8 cellular contexts compared by ENCODE assay signal in the genomic region with DNA sequence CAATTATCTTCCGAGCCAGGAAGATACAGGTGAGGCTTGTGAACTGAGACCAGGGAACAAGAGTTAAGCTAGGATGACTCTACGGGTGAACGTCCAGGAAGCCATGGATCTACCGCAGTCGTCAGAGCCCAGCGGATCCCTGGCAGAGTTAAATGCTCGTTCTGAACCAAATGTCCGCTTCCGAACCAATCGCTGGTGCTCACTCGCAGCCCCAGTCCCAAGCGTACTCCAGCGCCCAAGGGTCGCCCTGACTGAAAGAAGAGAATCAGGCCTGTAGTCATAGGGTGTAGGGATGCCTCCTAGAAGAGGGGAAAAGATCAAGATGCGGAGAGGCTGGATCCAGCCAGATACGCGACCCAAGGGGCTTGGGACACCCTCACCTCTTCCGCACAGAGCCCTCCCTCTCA. TPM values are rescaled to one million over a fixed set of nuclear protein-coding genes. Genes with fewer than 3 reads are reported as not detected.
A peak's percentile ranks its signal among the peaks of the same experiment; 100 is the strongest.
DNase-seq lines count a peak whose midpoint lies in the region; TF ChIP-seq lines count a peak whose summit lies in the region.

No MANE protein-coding gene starts in this region.

- H3K27me3 Mint-ChIP-seq in Caco-2 (ENCODE audit: insufficient read depth, unreplicated experiment) (no peaks in the 10 kb centered on the region), H9 (ENCODE audit: low read depth) (no peaks in the 10 kb centered on the region)

- no peak overlapping the region for H2BK15ac ChIP-seq in H9 (ENCODE audit: low read depth, low read length)

- H3K4me3 ChIP-seq in Caco-2 (ENCODE audit: low read depth, low read length) (peak overlapping the region; percentile 65), SU-DHL-6 (ENCODE audit: insufficient read depth, low read length, poor library complexity, severe bottlenecking) (peak overlapping the region; percentile 91), fibroblast of lung (replicated peaks in 1 of 4; ENCODE audit: control extremely low read depth in 1 of 4, insufficient read depth in 1 of 4, low read depth in 3 of 4, low read length in 4 of 4) (peak overlapping the region; percentile 72 to 99 (median 87)), retinal pigment epithelial cell (ENCODE audit: low read length) (peak overlapping the region; percentile 97)

- H3K4me1 Mint-ChIP-seq in Caco-2 (ENCODE audit: low read depth, unreplicated experiment) = peaks cover 10% of the 10 kb centered on the region
- peaks cover 20 to 22% of the 10 kb centered on the region in 2 experiments for H3K4me1 Mint-ChIP-seq in H9

- no peak overlapping the region for H2AK5ac ChIP-seq in H9 (ENCODE audit: insufficient read length, low read length)

- H3K18ac ChIP-seq in H9 (ENCODE audit: insufficient read length, low read depth, low read length) = no peak overlapping the region

- H3K4me3 Mint-ChIP-seq in Caco-2 (ENCODE audit: unreplicated experiment) = peak overlapping the region; percentile 98
- peak overlapping the region; percentile 100 for H3K4me3 Mint-ChIP-seq in H9

- H3K9me3 Mint-ChIP-seq in Caco-2 (ENCODE audit: unreplicated experiment) (no peaks in the 10 kb centered on the region), H9 (no peaks in the 10 kb centered on the region)

- 0 out of 2 replicates have a peak, but pooled peaks cover 3% of the 10 kb centered on the region for H3K4me1 ChIP-seq in Caco-2
- no peaks in the 10 kb centered on the region; the same call in 1 of the 2 replicates for H3K4me1 ChIP-seq in H9 (ENCODE audit: insufficient read depth, low read length)
- peaks cover 2% of the 10 kb centered on the region for H3K4me1 ChIP-seq in fibroblast of lung (ENCODE audit: control insufficient read depth, extremely low read depth, insufficient read depth, low read length)

- H2BK20ac ChIP-seq in H9 (ENCODE audit: low read depth, low read length, poor library complexity, severe bottlenecking) = no peak overlapping the region

- H3K9me2 ChIP-seq in SU-DHL-6 (replicated peaks; ENCODE audit: insufficient read depth, low read length) = no peaks in the 10 kb centered on the region

- H4K8ac ChIP-seq in H9 (replicated peaks; ENCODE audit: insufficient read length, low read depth, low read length) = no peak overlapping the region

- H3K27ac ChIP-seq in H9 (ENCODE audit: insufficient read length, low read depth, low read length) (peak overlapping the region; percentile 9), SU-DHL-6 (ENCODE audit: low read depth, low read length) (peak overlapping the region; percentile 26; the same call in 1 of the 2 replicates), fibroblast of lung (ENCODE audit: insufficient read depth, low read length) (peak overlapping the region; percentile 94)

- peaks cover 48% of the 10 kb centered on the region for H3K36me3 Mint-ChIP-seq in Caco-2 (ENCODE audit: insufficient read depth, unreplicated experiment)
- H3K36me3 Mint-ChIP-seq in H9 (ENCODE audit: insufficient read depth in 1 of 3, low read depth in 3 of 3) = peaks cover 24 to 40% (median 36%) of the 10 kb centered on the region in 3 experiments

- no peak for DNase-seq in Caco-2
- DNase-seq in H9 = no peak
- DNase-seq in fibroblast of lung (ENCODE audit: low read depth in 2 of 2) = no peak
- no peak for DNase-seq in retinal pigment epithelial cell (ENCODE audit: low read depth)
- DNase-seq in effector CD8-positive, alpha-beta T cell (lab: John Stamatoyannopoulos, UW) = no peak
- no peak for DNase-seq in activated CD8-positive, alpha-beta memory T cell treated with anti-CD3 and anti-CD28 coated beads, Interleukin-2, amount 50 U/mL, for 4 hours
- DNase-seq in kidney tubule cell (ENCODE audit: low spot score) = no peak

- H3K79me1 ChIP-seq in H9 (ENCODE audit: insufficient read depth, low read depth, low read length, poor library complexity, severe bottlenecking) = peaks cover 7% of the 10 kb centered on the region

- intact Hi-C loops in Caco-2 (cut with micrococcal nuclease; ENCODE audit: unreplicated experiment) = loop anchor here (1.0 to 5.0 kb wide), 4 partner anchors 41 to 160 kb away; partner anchors contain the start of genes GSTZ1, ISM2, POMT2 and SAMD15

- no peak overlapping the region for H4K91ac ChIP-seq in H9 (ENCODE audit: insufficient read length, low read depth, low read length)

- no peak for TF ChIP-seq CTCF in Caco-2 (IDR thresholded peaks at IDR 0.05; ENCODE audit: insufficient read depth in 1 of 2, low read depth in 1 of 2, low read length in 1 of 2, severe bottlenecking in 1 of 2, unreplicated experiment in 1 of 2)
- no peak for TF ChIP-seq CTCF in H9 (conservative IDR thresholded peaks at IDR 0.05)
- TF ChIP-seq CTCF in SU-DHL-6 (IDR thresholded peaks at IDR 0.05; ENCODE audit: insufficient read depth, low read length, poor library complexity, severe bottlenecking) = no peak
- TF ChIP-seq CTCF in fibroblast of lung (conservative IDR thresholded peaks at IDR 0.05 in 1 of 2, IDR thresholded peaks at IDR 0.05 in 1 of 2; ENCODE audit: low read depth in 1 of 2, low read length in 2 of 2) = no peak
- no peak for TF ChIP-seq CTCF in retinal pigment epithelial cell (conservative IDR thresholded peaks at IDR 0.05; ENCODE audit: low read depth, low read length)

- H3T11ph ChIP-seq in H9 (ENCODE audit: low read length) = no peak overlapping the region

- no peak overlapping the region for H3K23ac ChIP-seq in H9 (ENCODE audit: insufficient read length, low read depth, low read length)

- CTCF ChIA-PET in Caco-2 (lab: Charles Lee) = interaction anchor here (0.7 kb wide), 2 partner anchors 244 to 305 kb away, joined by 3 to 4 read pairs; no protein-coding TSS in a partner anchor

- H3K27ac Mint-ChIP-seq in Caco-2 (ENCODE audit: unreplicated experiment) = peak overlapping the region; percentile 99
- H3K27ac Mint-ChIP-seq in H9 = peak overlapping the region; percentile 92 to 96 (median 96)

- H3K27me3 ChIP-seq in Caco-2 (replicated peaks; ENCODE audit: control insufficient read depth, insufficient read depth, low read length) (no peaks in the 10 kb centered on the region), H9 (ENCODE audit: insufficient read depth, low read length) (no peaks in the 10 kb centered on the region), SU-DHL-6 (ENCODE audit: low read length) (no peaks in the 10 kb centered on the region), fibroblast of lung (ENCODE audit: control insufficient read depth, insufficient read depth, low read length) (no peaks in the 10 kb centered on the region)

- H2BK12ac ChIP-seq in H9 (ENCODE audit: insufficient read length, low read depth, low read length) = no peak overlapping the region

- H3F3A ChIP-seq in SU-DHL-6 (ENCODE audit: insufficient read depth) = peaks cover 9% of the 10 kb centered on the region; the same call in 1 of the 2 replicates

- no peak overlapping the region for H2BK5ac ChIP-seq in H9 (ENCODE audit: insufficient read length, low read length)

- H3K4ac ChIP-seq in H9 (ENCODE audit: low read depth, low read length) = no peak overlapping the region

- H3K14ac ChIP-seq in H9 (ENCODE audit: insufficient read depth, low read length) = no peak overlapping the region

- H3K56ac ChIP-seq in H9 (ENCODE audit: insufficient read length, low read depth, low read length) = no peak overlapping the region

- no TSS peak for BruUV-seq in Caco-2 (replicated peaks; lab: Mats Ljungman, UMichigan)

- no peak overlapping the region for H4K5ac ChIP-seq in H9 (ENCODE audit: insufficient read length, low read depth, low read length)

- peak overlapping the region; percentile 80 for H3K9ac ChIP-seq in H9 (ENCODE audit: extremely low read depth, insufficient read length, low read length)
- H3K9ac ChIP-seq in SU-DHL-6 (ENCODE audit: low read length) = peak overlapping the region; percentile 90
- peak overlapping the region; percentile 58 for H3K9ac ChIP-seq in fibroblast of lung (ENCODE audit: insufficient read depth, low read length)

- no peak overlapping the region for H2BK120ac ChIP-seq in H9 (ENCODE audit: low read depth, low read length, poor library complexity, severe bottlenecking)

- peaks cover 13% of the 10 kb centered on the region; the same call in 1 of the 2 replicates for H3K79me2 ChIP-seq in H9 (ENCODE audit: insufficient read depth, low read length)
- H3K79me2 ChIP-seq in SU-DHL-6 (ENCODE audit: insufficient read depth, low read length) = peaks cover 44% of the 10 kb centered on the region
- peaks cover 31% of the 10 kb centered on the region for H3K79me2 ChIP-seq in fibroblast of lung (ENCODE audit: control insufficient read depth, insufficient read depth, low read length)

- WGBS in H9 (ENCODE audit: extremely low coverage, insufficient read length, low lambda C conversion rate) = no CpG with 5 or more reads among the region's 18 CpGs

- POLR2A ChIA-PET in Caco-2 (lab: Charles Lee) = interaction anchor here (0.5 to 1.0 kb wide), 3 partner anchors 61 to 121 kb away, joined by 3 to 4 read pairs (median 4); partner anchors contain the start of genes SAMD15 and TMED8

- H3K9me3 ChIP-seq in Caco-2 (no peaks in the 10 kb centered on the region), H9 (ENCODE audit: control insufficient read depth, low read depth, low read length) (no peaks in the 10 kb centered on the region), SU-DHL-6 (ENCODE audit: insufficient read depth, low read length) (no peaks in the 10 kb centered on the region), fibroblast of lung (ENCODE audit: control insufficient read depth, insufficient read depth, low read depth, low read length) (no peaks in the 10 kb centered on the region)

- no peaks in the 10 kb centered on the region for H3K36me3 ChIP-seq in Caco-2 (ENCODE audit: control insufficient read depth, insufficient read depth, low read length)
- peaks cover 12% of the 10 kb centered on the region for H3K36me3 ChIP-seq in SU-DHL-6 (ENCODE audit: low read length)
- peaks cover 7% of the 10 kb centered on the region for H3K36me3 ChIP-seq in fibroblast of lung (ENCODE audit: control insufficient read depth, insufficient read depth, low read length)

- H2AFZ ChIP-seq in H9 (ENCODE audit: low read length) (no peak overlapping the region), SU-DHL-6 (ENCODE audit: low read depth, low read length, severe bottlenecking) (peak overlapping the region; percentile 54), fibroblast of lung (ENCODE audit: low read length) (peak overlapping the region; percentile 85)

- peaks cover 4% of the 10 kb centered on the region for H3K23me2 ChIP-seq in H9 (ENCODE audit: insufficient read length, low read depth, low read length, poor library complexity, severe bottlenecking)

- H4K20me1 ChIP-seq in H9 (ENCODE audit: control insufficient read depth, insufficient read depth, insufficient read length) (no peaks in the 10 kb centered on the region), SU-DHL-6 (ENCODE audit: low read depth, low read length) (peaks cover 9% of the 10 kb centered on the region; the same call in 1 of the 2 replicates), fibroblast of lung (ENCODE audit: control insufficient read depth, extremely low read depth, insufficient read depth, low read length) (peaks cover 2% of the 10 kb centered on the region)

- peak overlapping the region; percentile 89 for H3K4me2 ChIP-seq in H9 (ENCODE audit: insufficient read depth, insufficient read length, low read length)
- peak overlapping the region; percentile 75 for H3K4me2 ChIP-seq in SU-DHL-6 (ENCODE audit: low read depth, low read length, poor library complexity, severe bottlenecking)
- peak overlapping the region; percentile 74 for H3K4me2 ChIP-seq in fibroblast of lung (ENCODE audit: extremely low read depth, insufficient read depth, low read length)

RNA-seq across cellular contexts. Expression of gene VIPAS39, which starts 0.3 kb away (rescaled TPM):
- total RNA-seq in Caco-2 (2022) = 20.0 and 20.7 TPM in 2 replicates
- 18.4 and 18.5 TPM in 2 replicates for total RNA-seq in H9 (2021)
- 26.7 and 28.2 TPM in 2 replicates for total RNA-seq in fibroblast of lung
- polyA plus RNA-seq in fibroblast of lung = 25.4 and 28.1 TPM in 2 replicates
- polyA plus RNA-seq in fibroblast of lung (2012) = 14.1 and 16.1 TPM in 2 replicates
- 26.8 and 28.6 TPM in 2 replicates for polyA minus RNA-seq in fibroblast of lung (ENCODE audit: low replicate concordance)

RNA-seq across cellular contexts. Expression of gene AHSA1, which starts 0.8 kb away (rescaled TPM):
- 161 and 193 TPM in 2 replicates for total RNA-seq in Caco-2 (2022)
- 190 and 201 TPM in 2 replicates for total RNA-seq in H9 (2021)
- total RNA-seq in fibroblast of lung = 60.3 and 71.1 TPM in 2 replicates
- polyA plus RNA-seq in fibroblast of lung = 187 and 189 TPM in 2 replicates
- 94.4 and 113 TPM in 2 replicates for polyA plus RNA-seq in fibroblast of lung (2012)
- polyA minus RNA-seq in fibroblast of lung (ENCODE audit: low replicate concordance) = 59.5 and 73.9 TPM in 2 replicates

RNA-seq across cellular contexts. Expression of gene NOXRED1, which starts 33.8 kb away (rescaled TPM):
- total RNA-seq in Caco-2 (2022) (0.28 and 0.41 TPM in 2 replicates), H9 (2021) (not detected in 2 replicates), fibroblast of lung (0.26 and 0.83 TPM in 2 replicates)
- 0.05 and 0.14 TPM in 2 replicates for polyA plus RNA-seq in fibroblast of lung
- 0.09 and 0.13 TPM in 2 replicates for polyA plus RNA-seq in fibroblast of lung (2012)
- polyA minus RNA-seq in fibroblast of lung (ENCODE audit: low replicate concordance) = not detected in 2 replicates

RNA-seq across cellular contexts. Expression of gene ISM2, which starts 41.5 kb away (rescaled TPM):
- total RNA-seq in Caco-2 (2022) (10.6 and 13.3 TPM in 2 replicates), H9 (2021) (0.39 and 0.55 TPM in 2 replicates), fibroblast of lung (not detected in 2 replicates)
- polyA plus RNA-seq in fibroblast of lung = 0.01 TPM in 1 of 2 replicates, not detected in the other
- not detected in 2 replicates for polyA plus RNA-seq in fibroblast of lung (2012)
- 0.30 TPM in 1 of 2 replicates, not detected in the other for polyA minus RNA-seq in fibroblast of lung (ENCODE audit: low replicate concordance)

Comparison
In these comparisons a context has a peak if more than half of its experiments do, and no peak if none do; other contexts are left out.
1. H3K27ac ChIP-seq: peak in every context shown above with its lines; median percentile 94 in fibroblast of lung; 26 in SU-DHL-6; 9 in H9.